In the genomic region with DNA sequence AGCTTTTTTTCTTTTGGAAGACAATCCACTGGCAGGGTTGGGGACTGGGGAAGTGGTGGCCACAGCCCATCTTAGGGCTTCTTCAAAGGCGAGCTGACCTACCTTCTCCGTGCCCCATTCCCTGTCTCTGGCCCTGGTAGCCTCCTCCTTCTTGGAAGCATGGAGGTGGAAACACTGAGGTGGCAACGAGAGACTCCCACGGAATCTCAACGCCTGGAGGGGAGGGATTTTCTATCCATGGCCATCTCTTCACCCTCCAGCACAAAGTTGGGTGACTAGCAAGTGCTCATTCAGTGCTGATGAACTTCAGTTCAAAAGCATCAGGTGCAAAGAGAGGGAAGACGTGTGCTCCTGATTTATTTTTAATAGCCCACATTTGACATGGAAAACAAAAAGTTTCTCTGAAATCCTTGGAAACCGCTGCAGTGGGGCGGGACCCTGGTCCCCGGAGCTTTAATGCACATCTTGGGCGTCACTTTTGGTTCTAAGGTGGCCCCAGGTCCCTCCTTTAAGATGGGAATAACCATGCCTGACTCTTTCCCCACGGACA, we compare ENCODE assay signal across 9 cellular contexts. TPM values are rescaled to one million over a fixed set of nuclear protein-coding genes. Genes with fewer than 3 reads are reported as not detected.
DNase-seq lines count a peak whose midpoint lies in the region; ATAC-seq, FAIRE-seq and TF ChIP-seq lines count a peak whose summit lies in the region.
"Had no signal": no experiment of that assay in that cellular context is flagged by ENCODE, and none has a peak within 500 bp of the region (broad histone marks: within the 10 kb centered on the region; RNA-seq: fewer than 3 reads in every experiment).

No MANE protein-coding gene starts in this region.

- H3K4me1 Mint-ChIP-seq in T-helper 2 cell treated with Interferon-gamma antibody and Interleukin-4, amounts not matched to agents 5 μg/mL and 100 μg/mL, for 36 hours (ENCODE audit: low read depth), result peaks cover 8% of the 10 kb centered on the region

- peaks cover 36% of the 10 kb centered on the region for H3K27me3 Mint-ChIP-seq in T-helper 2 cell treated with Interferon-gamma antibody and Interleukin-4, amounts not matched to agents 5 μg/mL and 100 μg/mL, for 36 hours (ENCODE audit: low read depth)

- no peaks in the 10 kb centered on the region for H3K36me3 Mint-ChIP-seq in T-helper 2 cell treated with Interferon-gamma antibody and Interleukin-4, amounts not matched to agents 5 μg/mL and 100 μg/mL, for 36 hours (ENCODE audit: low read depth)
- no peaks in the 10 kb centered on the region for H3K36me3 Mint-ChIP-seq in activated naive CD4-positive, alpha-beta T cell treated with anti-CD3 and anti-CD28 coated beads, Interleukin-2, amount 50 U/mL, for 72 hours

- H3K9me3 ChIP-seq in kidney (ENCODE audit: control insufficient read depth in 1 of 2, low read length in 2 of 2) (no peaks in the 10 kb centered on the region), suprapubic skin (no peaks in the 10 kb centered on the region)

- intact Hi-C loops in kidney (cut with DNase I), result loop anchor here (10.0 kb wide), 1 partner anchor 93 kb away; no protein-coding TSS in a partner anchor

- no peak for TF ChIP-seq EP300 in suprapubic skin (IDR thresholded peaks at IDR 0.05)

- H3K9ac ChIP-seq in kidney (ENCODE audit: low read length in 2 of 2), result peak overlapping the region; percentile 78 to 94

- peak overlapping the region; percentile 100 for H3K4me3 ChIP-seq in kidney (ENCODE audit: low read length in 2 of 2)
- H3K4me3 ChIP-seq in suprapubic skin, result peak overlapping the region; percentile 92

- in situ Hi-C loops in KBM-7 (cut with MboI; ENCODE audit: low pct_unique_long_range_greater_than_20kb, low sequenced_read_pairs), result no loop called here

- H3K36me3 ChIP-seq in kidney (ENCODE audit: control insufficient read depth in 1 of 2, insufficient read depth in 2 of 2, low read length in 2 of 2) (no peaks in the 10 kb centered on the region), suprapubic skin (no peaks in the 10 kb centered on the region)

- 24% methylated on average over 11 of the region's 11 CpGs for WGBS in suprapubic skin

- peak overlapping the region; percentile 93 for H3K4me3 Mint-ChIP-seq in T-helper 2 cell treated with Interferon-gamma antibody and Interleukin-4, amounts not matched to agents 5 μg/mL and 100 μg/mL, for 36 hours

- H3K27ac ChIP-seq in kidney (ENCODE audit: low read depth in 2 of 2, low read length in 2 of 2), result peak overlapping the region in 1 of 2 donors; percentile 67
- peak overlapping the region; percentile 8 for H3K27ac ChIP-seq in suprapubic skin

- FAIRE-seq in kidney (lab: Jason Lieb, UNC), result no peak
- FAIRE-seq: G401.6 had no signal

- no peak for ATAC-seq in activated naive CD4-positive, alpha-beta T cell treated with anti-CD3 and anti-CD28 coated beads, Interleukin-2, amount 50 U/mL, for 72 hours
- ATAC-seq in HG03432 (IDR thresholded peaks at IDR 0.05; ENCODE audit: unreplicated experiment), result no peak

- no peaks in the 10 kb centered on the region for H3K9me3 Mint-ChIP-seq in T-helper 2 cell treated with Interferon-gamma antibody and Interleukin-4, amounts not matched to agents 5 μg/mL and 100 μg/mL, for 36 hours
- H3K9me3 Mint-ChIP-seq in activated naive CD4-positive, alpha-beta T cell treated with anti-CD3 and anti-CD28 coated beads, Interleukin-2, amount 50 U/mL, for 72 hours, result no peaks in the 10 kb centered on the region

- no peak for TF ChIP-seq POLR2A in suprapubic skin (IDR thresholded peaks at IDR 0.05)

- TF ChIP-seq CTCF in kidney (IDR thresholded peaks at IDR 0.05; ENCODE audit: borderline replicate concordance, extremely low read depth, insufficient read depth) (no peak), suprapubic skin (IDR thresholded peaks at IDR 0.05) (no peak)

- no peak for DNase-seq in T-helper 2 cell treated with Interferon-gamma antibody and Interleukin-4, amounts not matched to agents 5 μg/mL and 100 μg/mL, for 36 hours (ENCODE audit: low spot score)
- DNase-seq in T-helper 2 cell (no peak), kidney (no peak), suprapubic skin (ENCODE audit: low spot score in 2 of 2) (peak in 1 of 2 donors; percentile 48), OCI-M2 (lab: John Stamatoyannopoulos, UW; ENCODE audit: unreplicated experiment) (no peak), KBM-7 (no peak)
- DNase-seq in activated naive CD4-positive, alpha-beta T cell treated with anti-CD3 and anti-CD28 coated beads, Interleukin-2, amount 50 U/mL, for 72 hours (ENCODE audit: low spot score in 2 of 2), result peak in 1 of 2 donors; percentile 14

- H3K27ac Mint-ChIP-seq in T-helper 2 cell treated with Interferon-gamma antibody and Interleukin-4, amounts not matched to agents 5 μg/mL and 100 μg/mL, for 36 hours, result peak overlapping the region; percentile 26
- peak overlapping the region; percentile 50 to 93 for H3K27ac Mint-ChIP-seq in activated naive CD4-positive, alpha-beta T cell treated with anti-CD3 and anti-CD28 coated beads, Interleukin-2, amount 50 U/mL, for 72 hours

- H3K27me3 ChIP-seq in suprapubic skin, result no peaks in the 10 kb centered on the region

- H3K4me1 ChIP-seq in kidney (ENCODE audit: control insufficient read depth in 1 of 2, insufficient read depth in 1 of 2, low read depth in 1 of 2, low read length in 2 of 2) (peaks cover 5 to 6% of the 10 kb centered on the region in 2 donors), suprapubic skin (peaks cover 29% of the 10 kb centered on the region)

RNA-seq across cellular contexts. Expression of a gene that starts 0.6 kb away (rescaled TPM):
- 1 to 10 TPM; 2.0 to 4.0 TPM for total RNA-seq in activated naive CD4-positive, alpha-beta T cell treated with anti-CD3 and anti-CD28 coated beads, Interleukin-2, amount 50 U/mL, for 72 hours
- total RNA-seq in kidney (18.2 TPM), suprapubic skin (10 to 100 TPM in 2 of 4 donors, 1 to 10 TPM in 2; 6.5 to 11.5 (median 9.3) TPM)
- 7.3 TPM for polyA plus RNA-seq in kidney (ENCODE audit: insufficient read depth, low read depth, low replicate concordance)
